ENCODE assay signal across 19 cellular contexts in the genomic region with DNA sequence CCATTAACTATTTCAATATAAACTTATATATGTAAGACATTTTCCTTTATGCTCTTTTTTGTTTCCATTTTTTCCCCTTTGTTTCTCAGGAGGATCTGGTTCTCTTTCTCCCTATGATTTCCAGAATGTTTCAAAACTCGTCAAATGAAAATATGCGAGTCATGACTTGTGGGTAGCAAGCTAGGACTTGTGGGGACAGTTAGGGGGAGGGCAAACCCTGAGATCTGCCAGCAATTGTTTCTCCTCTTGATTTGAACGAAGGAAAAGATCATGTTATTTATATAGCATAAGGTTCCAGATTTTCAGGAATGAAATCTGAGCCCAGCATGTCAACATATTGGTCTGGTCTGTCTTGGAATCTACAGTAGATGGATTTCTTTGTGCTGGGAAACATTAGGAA. TPM values are rescaled to one million over a fixed set of nuclear protein-coding genes. Genes with fewer than 3 reads are reported as not detected.
"Had no signal": no experiment of that assay in that cellular context is flagged by ENCODE, and none has a peak within 500 bp of the region (broad histone marks: within the 10 kb centered on the region; RNA-seq: fewer than 3 reads in every experiment).

No MANE protein-coding gene starts in this region.

- H3K36me3 Mint-ChIP-seq: activated naive CD8-positive, alpha-beta T cell treated with anti-CD3 and anti-CD28 coated beads, Interleukin-2, amount 10 ng/mL, durations not matched to agents 7 days and 5 days; immature natural killer cell; naive thymus-derived CD8-positive, alpha-beta T cell; T-cell had no signal

- H3K4me3 Mint-ChIP-seq: activated CD8-positive, alpha-beta T cell treated with anti-CD3 and anti-CD28 coated beads, Interleukin-2, amount 10 ng/mL, durations not matched to agents 7 days and 5 days; activated naive CD8-positive, alpha-beta T cell treated with anti-CD3 and anti-CD28 coated beads, Interleukin-2, amount 10 ng/mL, durations not matched to agents 7 days and 5 days; immature natural killer cell; naive thymus-derived CD8-positive, alpha-beta T cell had no signal

- H3K27me3 ChIP-seq: cardiac muscle cell, right lobe of liver, suprapubic skin had no signal

- DNase-seq: activated CD4-positive, alpha-beta T cell treated with anti-CD3 and anti-CD28 coated beads for 48 hours; activated CD8-positive, alpha-beta memory T cell treated with anti-CD3 and anti-CD28 coated beads, Interleukin-2, amount 50 U/mL, for 48 hours; activated CD8-positive, alpha-beta T cell treated with anti-CD3 and anti-CD28 coated beads, Interleukin-2, amount 10 ng/mL, durations not matched to agents 7 days and 5 days; activated naive CD8-positive, alpha-beta T cell treated with anti-CD3 and anti-CD28 coated beads, Interleukin-2, amount 10 ng/mL, durations not matched to agents 7 days and 5 days; aorta; effector CD4-positive, alpha-beta T cell; immature natural killer cell; left colon; naive thymus-derived CD8-positive, alpha-beta T cell; occipital lobe; psoas muscle; right lobe of liver; stimulated activated CD4-positive, alpha-beta T cell treated with anti-CD3 and anti-CD28 coated beads, Interleukin-12 subunit alpha, Interleukin-12 subunit beta, amount 100 ng/mL, for 4 hours; stimulated activated naive CD4-positive, alpha-beta T cell treated with Interleukin-2 at 50 U/mL for 16 hours; T-cell had no signal

- H3K9me3 Mint-ChIP-seq: activated naive CD8-positive, alpha-beta T cell treated with anti-CD3 and anti-CD28 coated beads, Interleukin-2, amount 10 ng/mL, durations not matched to agents 7 days and 5 days; immature natural killer cell; T-cell had no signal

- H3K9me3 ChIP-seq: mucosa of descending colon, psoas muscle, right lobe of liver, suprapubic skin had no signal

- ATAC-seq: activated CD8-positive, alpha-beta T cell treated with anti-CD3 and anti-CD28 coated beads, Interleukin-2, amount 10 ng/mL, durations not matched to agents 7 days and 5 days; naive thymus-derived CD8-positive, alpha-beta T cell; right lobe of liver; T-cell had no signal

- H3K4me1 Mint-ChIP-seq: immature natural killer cell had no signal

- H3K4me1 ChIP-seq: psoas muscle, right lobe of liver, suprapubic skin had no signal

- H3K36me3 ChIP-seq: cardiac muscle cell, right lobe of liver, suprapubic skin had no signal

- H3K4me3 ChIP-seq: cardiac muscle cell, lung, mucosa of descending colon, psoas muscle, right lobe of liver, suprapubic skin had no signal

- H3K27ac ChIP-seq: cardiac muscle cell, psoas muscle, right lobe of liver, suprapubic skin had no signal

- H3K27ac Mint-ChIP-seq: activated CD8-positive, alpha-beta T cell treated with anti-CD3 and anti-CD28 coated beads, Interleukin-2, amount 10 ng/mL, durations not matched to agents 7 days and 5 days; activated naive CD8-positive, alpha-beta T cell treated with anti-CD3 and anti-CD28 coated beads, Interleukin-2, amount 10 ng/mL, durations not matched to agents 7 days and 5 days; immature natural killer cell; naive thymus-derived CD8-positive, alpha-beta T cell; T-cell had no signal

RNA-seq across cellular contexts. Expression of a gene that starts 28.9 kb away (rescaled TPM):
- total RNA-seq: activated CD8-positive, alpha-beta T cell treated with anti-CD3 and anti-CD28 coated beads, Interleukin-2, amount 10 ng/mL, durations not matched to agents 7 days and 5 days; activated naive CD8-positive, alpha-beta T cell treated with anti-CD3 and anti-CD28 coated beads, Interleukin-2, amount 10 ng/mL, durations not matched to agents 7 days and 5 days; naive thymus-derived CD8-positive, alpha-beta T cell had no signal
- polyA plus RNA-seq: immature natural killer cell; naive thymus-derived CD8-positive, alpha-beta T cell had no signal
